Comparison of ENCODE assay signal across 23 cellular contexts in genomic region chr5:73857446-73857845, GRCh38.
"Had no signal": no experiment of that assay in that cellular context is flagged by ENCODE, and none has a peak within 500 bp of the region (broad histone marks: within the 10 kb centered on the region; RNA-seq: fewer than 3 reads in every experiment).

No MANE protein-coding gene starts in this region.

- H3K27ac Mint-ChIP-seq: natural killer cell; stimulated activated memory B cell treated with anti-CD40 and anti-IgM and Interleukin-4, amounts not matched to agents 10 μg/mL and 1 μg/mL and 100 μg/mL, for 72 hours had no signal

- H3K27me3 ChIP-seq: dorsolateral prefrontal cortex, gastrocnemius medialis, ovary, spleen, tibial nerve, upper lobe of right lung, uterus had no signal

- H3K4me1 Mint-ChIP-seq: natural killer cell; stimulated activated memory B cell treated with anti-CD40 and anti-IgM and Interleukin-4, amounts not matched to agents 10 μg/mL and 1 μg/mL and 100 μg/mL, for 72 hours had no signal

- H3K4me1 ChIP-seq: psoas muscle had no signal

- H3K4me3 Mint-ChIP-seq: natural killer cell; stimulated activated memory B cell treated with anti-CD40 and anti-IgM and Interleukin-4, amounts not matched to agents 10 μg/mL and 1 μg/mL and 100 μg/mL, for 72 hours had no signal

- H3K36me3 Mint-ChIP-seq: natural killer cell; stimulated activated memory B cell treated with anti-CD40 and anti-IgM and Interleukin-4, amounts not matched to agents 10 μg/mL and 1 μg/mL and 100 μg/mL, for 72 hours had no signal

- H3K4me3 ChIP-seq: dorsolateral prefrontal cortex, gastrocnemius medialis, ovary, psoas muscle, skin epidermis, spleen, thoracic aorta, tibial nerve, upper lobe of right lung, uterus had no signal

- H3K9me3 Mint-ChIP-seq: natural killer cell; stimulated activated memory B cell treated with anti-CD40 and anti-IgM and Interleukin-4, amounts not matched to agents 10 μg/mL and 1 μg/mL and 100 μg/mL, for 72 hours had no signal

- DNase-seq: cortex of kidney; dorsolateral prefrontal cortex; effector CD4-positive, alpha-beta T cell; foreskin fibroblast; gastrocnemius medialis; head of caudate nucleus; natural killer cell; occipital lobe; ovary; posterior cingulate gyrus; psoas muscle; right cardiac atrium; spleen; stimulated activated CD4-positive, alpha-beta T cell treated with anti-CD3 and anti-CD28 coated beads, Interleukin-4, amount 100 ng/mL, for 4 hours; stimulated activated naive CD8-positive, alpha-beta T cell treated with anti-CD3 and anti-CD28 coated beads, Interleukin-15, Interleukin-2, amounts not matched to agents 100 U/mL and 50 U/mL, for 24 hours; upper lobe of right lung; uterus had no signal

- H3K36me3 ChIP-seq: gastrocnemius medialis, ovary, spleen, uterus had no signal

- H3K27ac ChIP-seq: dorsolateral prefrontal cortex, epithelial cell of prostate, psoas muscle, thoracic aorta, tibial nerve, upper lobe of right lung had no signal

- H3K9me3 ChIP-seq: gastrocnemius medialis, ovary, psoas muscle, spleen, thoracic aorta, tibial nerve, upper lobe of right lung, uterus had no signal

- ATAC-seq: esophagus mucosa; natural killer cell; stimulated activated memory B cell treated with anti-CD40 and anti-IgM and Interleukin-4, amounts not matched to agents 10 μg/mL and 1 μg/mL and 100 μg/mL, for 72 hours; stimulated activated naive CD8-positive, alpha-beta T cell treated with anti-CD3 and anti-CD28 coated beads, Interleukin-15, Interleukin-2, amounts not matched to agents 100 U/mL and 50 U/mL, for 24 hours had no signal
